8 cellular contexts compared by ENCODE assay signal in genomic region chr2:73291093-73291460, GRCh38. TPM values are rescaled to one million over a fixed set of nuclear protein-coding genes. Genes with fewer than 3 reads are reported as not detected.
A peak's percentile ranks its signal among the peaks of the same experiment; 100 is the strongest.
DNase-seq lines count a peak whose midpoint lies in the region; ATAC-seq lines count a peak whose summit lies in the region.

No MANE protein-coding gene starts in this region.

- ATAC-seq in HG03432 (IDR thresholded peaks at IDR 0.05; ENCODE audit: unreplicated experiment), result peak; percentile 31

- peaks cover 43% of the 10 kb centered on the region for H3K27me3 ChIP-seq in effector memory CD4-positive, alpha-beta T cell (replicated peaks; ENCODE audit: control insufficient read depth, insufficient read depth, low read length, poor library complexity, severe bottlenecking)
- peaks cover 35 to 48% of the 10 kb centered on the region in 2 donors for H3K27me3 ChIP-seq in mucosa of rectum (ENCODE audit: control insufficient read depth in 2 of 2, insufficient read depth in 2 of 2, low read length in 2 of 2)

- H3K36me3 ChIP-seq in effector memory CD4-positive, alpha-beta T cell (ENCODE audit: control insufficient read depth, insufficient read depth, low read length), result no peaks in the 10 kb centered on the region
- H3K36me3 ChIP-seq in mucosa of rectum (ENCODE audit: control insufficient read depth in 2 of 2, insufficient read depth in 2 of 2, low read length in 2 of 2), result no peaks in the 10 kb centered on the region
- no peaks in the 10 kb centered on the region for H3K36me3 ChIP-seq in urinary bladder (ENCODE audit: insufficient read depth)

- peak; percentile 73 for DNase-seq in ACHN
- DNase-seq in activated CD4-positive, alpha-beta T cell treated with anti-CD3 and anti-CD28 coated beads for 1 hour, result peak; percentile 26
- peak in 2 of 3 donors; percentile 24 to 27 for DNase-seq in effector memory CD4-positive, alpha-beta T cell
- no peak for DNase-seq in NCI-H2029 treated with DMSO at 0.1 percent for 48 hours (lab: John Stamatoyannopoulos, UW)
- no peak for DNase-seq in NCI-H1436 treated with DMSO at 0.1 percent for 48 hours (lab: John Stamatoyannopoulos, UW)

- H3K27ac ChIP-seq in effector memory CD4-positive, alpha-beta T cell (ENCODE audit: insufficient read depth, low read length, poor library complexity, severe bottlenecking), result no peak overlapping the region
- H3K27ac ChIP-seq in mucosa of rectum (ENCODE audit: low read depth in 2 of 2, low read length in 2 of 2) (no peak overlapping the region), urinary bladder (ENCODE audit: low read depth) (no peak overlapping the region)

- 2% methylated on average over 34 of the region's 34 CpGs for WGBS in urinary bladder

- H3K4me1 ChIP-seq in effector memory CD4-positive, alpha-beta T cell (ENCODE audit: control insufficient read depth, insufficient read depth, low read length, poor library complexity, severe bottlenecking), result peaks cover 28% of the 10 kb centered on the region
- H3K4me1 ChIP-seq in mucosa of rectum (ENCODE audit: control insufficient read depth in 2 of 2, insufficient read depth in 2 of 2, low read length in 2 of 2) (peaks cover 2 to 12% of the 10 kb centered on the region in 2 donors), urinary bladder (ENCODE audit: insufficient read depth) (peaks cover 2% of the 10 kb centered on the region)

- in situ Hi-C loops in ACHN (cut with HindIII; ENCODE audit: low pct_ligation_motif_present, low pct_unique_long_range_greater_than_20kb, low sequenced_read_pairs), result no loop called here

- H3K9ac ChIP-seq in mucosa of rectum (ENCODE audit: low read depth in 1 of 2, low read length in 2 of 2), result no peak overlapping the region

- H3K4me3 ChIP-seq in effector memory CD4-positive, alpha-beta T cell (ENCODE audit: insufficient read depth, low read depth, low read length, poor library complexity, severe bottlenecking), result peak overlapping the region; percentile 26
- H3K4me3 ChIP-seq in mucosa of rectum (ENCODE audit: low read length in 2 of 2), result peak overlapping the region; percentile 25 to 33
- peak overlapping the region; percentile 19 for H3K4me3 ChIP-seq in urinary bladder (ENCODE audit: low read depth, low read length)

- H3K9me3 ChIP-seq in effector memory CD4-positive, alpha-beta T cell (ENCODE audit: control insufficient read depth, low read length), result no peaks in the 10 kb centered on the region
- no peaks in the 10 kb centered on the region for H3K9me3 ChIP-seq in mucosa of rectum (ENCODE audit: control insufficient read depth in 2 of 2, low read length in 2 of 2)

RNA-seq across cellular contexts. Expression of gene EGR4, which starts 2.3 kb away (rescaled TPM):
- total RNA-seq in urinary bladder, result not detected
- 0.05 TPM for polyA plus RNA-seq in urinary bladder

RNA-seq across cellular contexts. Expression of gene FBXO41, which starts 6.8 kb away (rescaled TPM):
- total RNA-seq in urinary bladder, result 0.32 TPM
- 1.0 TPM for polyA plus RNA-seq in urinary bladder

RNA-seq across cellular contexts. Expression of gene CCT7, which starts 57.0 kb away (rescaled TPM):
- total RNA-seq in urinary bladder, result 117 TPM
- polyA plus RNA-seq in urinary bladder, result 178 TPM

RNA-seq across cellular contexts. Expression of gene PRADC1, which starts 58.0 kb away (rescaled TPM):
- total RNA-seq in urinary bladder, result 13.0 TPM
- 35.2 TPM for polyA plus RNA-seq in urinary bladder

Comparison
In these comparisons a context has a peak if more than half of its experiments do, and no peak if none do; other contexts are left out.
1. DNase-seq: peak in ACHN (single experiment), activated CD4-positive, alpha-beta T cell treated with anti-CD3 and anti-CD28 coated beads for 1 hour (single experiment) and effector memory CD4-positive, alpha-beta T cell (2 of 3); none in NCI-H2029 treated with DMSO at 0.1 percent for 48 hours (single experiment) and NCI-H1436 treated with DMSO at 0.1 percent for 48 hours (single experiment).
2. Peak in every context shown above with its lines, with median percentiles within 50 percentile points of each other: H3K4me3 ChIP-seq.